In genomic region chr11:56624661-56625110, GRCh38 we compare ENCODE assay signal across 8 cellular contexts. TPM values are rescaled to one million over a fixed set of nuclear protein-coding genes. Genes with fewer than 3 reads are reported as not detected.
DNase-seq lines count a peak whose midpoint lies in the region; ATAC-seq and TF ChIP-seq lines count a peak whose summit lies in the region.

No MANE protein-coding gene starts in this region.

- H3K4me3 ChIP-seq in upper lobe of left lung, result no peak overlapping the region

- no peaks in the 10 kb centered on the region for H3K27me3 ChIP-seq in upper lobe of left lung

- 5 to 8% methylated on average over 3 of the region's 3 CpGs for WGBS in upper lobe of left lung, 2 donors

- H3K36me3 ChIP-seq in upper lobe of left lung, result no peaks in the 10 kb centered on the region

- H3K9me3 ChIP-seq in upper lobe of left lung, result no peaks in the 10 kb centered on the region

- TF ChIP-seq EP300 in upper lobe of left lung (IDR thresholded peaks at IDR 0.05), result no peak

- TF ChIP-seq CTCF in upper lobe of left lung (IDR thresholded peaks at IDR 0.05), result peak in 4 of 6 experiments; percentile 20 to 27 (median 24)

- no peaks in the 10 kb centered on the region for H3K4me1 ChIP-seq in upper lobe of left lung

- no peak for TF ChIP-seq POLR2A in upper lobe of left lung (IDR thresholded peaks at IDR 0.05)

- ATAC-seq in HG03565 (IDR thresholded peaks at IDR 0.05; ENCODE audit: unreplicated experiment) (peak; percentile 85), upper lobe of left lung (ENCODE audit: low FRiP score in 2 of 2) (peak; percentile 53 to 83)

- no peak overlapping the region for H3K27ac ChIP-seq in upper lobe of left lung

- DNase-seq in SIG-M5 treated with dmso at 0.1 percent for 504 hours (lab: John Stamatoyannopoulos, UW; ENCODE audit: unreplicated experiment), result peak; percentile 7
- DNase-seq in SIG-M5 (lab: John Stamatoyannopoulos, UW), result no peak
- peak; percentile 21 for DNase-seq in SKM-1 treated with dmso at 0.1 percent for 144 hours (lab: John Stamatoyannopoulos, UW; ENCODE audit: unreplicated experiment)
- peak; percentile 7 for DNase-seq in iPS DF 19.7 (ENCODE audit: low read depth, low spot score)
- no peak for DNase-seq in upper lobe of left lung
- DNase-seq in central memory CD4-positive, alpha-beta T cell, result no peak
- no peak for DNase-seq in NCI-H1048 (lab: John Stamatoyannopoulos, UW)

RNA-seq across cellular contexts. Expression of gene OR5M1, which starts 10.0 kb away (rescaled TPM):
- total RNA-seq in upper lobe of left lung, result not detected

RNA-seq across cellular contexts. Expression of gene OR5AP2, which starts 17.6 kb away (rescaled TPM):
- not detected for total RNA-seq in upper lobe of left lung

RNA-seq across cellular contexts. Expression of gene OR5AR1, which starts 38.8 kb away (rescaled TPM):
- total RNA-seq in upper lobe of left lung, result not detected

RNA-seq across cellular contexts. Expression of gene OR5M10, which starts 47.2 kb away (rescaled TPM):
- total RNA-seq in upper lobe of left lung, result not detected

Comparison
In these comparisons a context has a peak if more than half of its experiments do, and no peak if none do; other contexts are left out.
1. DNase-seq: peak in SIG-M5 treated with dmso at 0.1 percent for 504 hours (single experiment), SKM-1 treated with dmso at 0.1 percent for 144 hours (single experiment) and iPS DF 19.7 (single experiment); none in SIG-M5 (single experiment), upper lobe of left lung (0 of 2), central memory CD4-positive, alpha-beta T cell (single experiment) and NCI-H1048 (single experiment).